In the genomic region with DNA sequence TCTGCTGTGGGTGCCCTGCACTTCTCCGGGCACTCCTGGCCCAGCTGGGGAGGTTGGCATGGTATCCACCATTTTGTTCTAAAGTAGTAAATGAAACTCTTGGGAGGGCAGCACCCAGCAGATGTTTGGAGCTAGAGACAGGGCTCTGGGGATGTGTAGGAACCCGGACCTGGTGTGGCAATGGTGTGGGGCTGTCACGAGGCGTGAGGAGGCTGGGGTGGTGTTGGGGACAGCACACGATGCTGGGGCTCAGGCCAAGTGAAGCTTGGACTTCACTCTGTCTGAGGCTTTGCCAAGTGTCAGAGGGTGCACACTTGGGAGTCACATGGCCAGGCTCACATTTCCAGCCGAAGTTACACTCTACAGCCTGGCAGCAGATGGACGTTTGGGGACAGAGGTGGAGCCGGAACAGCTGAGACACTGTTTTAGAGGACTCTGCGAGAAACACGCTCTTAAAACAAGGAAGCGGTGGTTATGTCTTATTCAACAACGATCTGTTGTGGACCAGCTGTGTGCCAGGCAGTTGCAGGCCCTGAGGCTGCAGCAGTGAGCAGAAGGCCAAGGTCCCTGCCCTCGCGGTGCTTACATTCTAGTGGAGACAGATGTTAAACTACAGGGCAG, we compare ENCODE assay signal across 13 cellular contexts.
DNase-seq lines count a peak whose midpoint lies in the region; ATAC-seq and TF ChIP-seq lines count a peak whose summit lies in the region.
"Had no signal": no experiment of that assay in that cellular context is flagged by ENCODE, and none has a peak within 500 bp of the region (broad histone marks: within the 10 kb centered on the region; RNA-seq: fewer than 3 reads in every experiment).

No MANE protein-coding gene starts in this region.

- CTCF ChIA-PET in MCF 10A (lab: Yijun Ruan, JAX): no interaction called here

- no peaks in the 10 kb centered on the region for H3K36me3 ChIP-seq in breast epithelium
- H3K36me3 ChIP-seq in heart right ventricle: no peaks in the 10 kb centered on the region
- no peaks in the 10 kb centered on the region for H3K36me3 ChIP-seq in vagina

- H3K27ac ChIP-seq in breast epithelium: no peak overlapping the region
- peak overlapping the region; percentile 78 to 92 (median 88) for H3K27ac ChIP-seq in heart right ventricle
- peak overlapping the region; percentile 65 for H3K27ac ChIP-seq in vagina

- H3K27ac Mint-ChIP-seq in MCF 10A (ENCODE audit: low read depth, unreplicated experiment): peak overlapping the region; percentile 74
- H3K27ac Mint-ChIP-seq in nephron progenitor cell: peak overlapping the region; percentile 69
- no peak overlapping the region for H3K27ac Mint-ChIP-seq in stimulated activated effector memory CD8-positive, alpha-beta T cell treated with anti-CD3 and anti-CD28 coated beads, Interleukin-12 subunit alpha, Interleukin-12 subunit beta, amount 100 ng/mL, for 72 hours

- TF ChIP-seq POLR2A in breast epithelium (IDR thresholded peaks at IDR 0.05) (no peak), vagina (IDR thresholded peaks at IDR 0.05) (no peak)

- H3K4me3 ChIP-seq in breast epithelium (no peak overlapping the region), heart right ventricle (peak overlapping the region in 5 of 10 donors; percentile 30 to 49 (median 42)), vagina (no peak overlapping the region)

- H3K4me1 Mint-ChIP-seq in MCF 10A (ENCODE audit: insufficient read depth, unreplicated experiment) (peaks cover under 1% of the 10 kb centered on the region), nephron progenitor cell (peaks cover 69% of the 10 kb centered on the region)
- peaks cover 5% of the 10 kb centered on the region for H3K4me1 Mint-ChIP-seq in stimulated activated effector memory CD8-positive, alpha-beta T cell treated with anti-CD3 and anti-CD28 coated beads, Interleukin-12 subunit alpha, Interleukin-12 subunit beta, amount 100 ng/mL, for 72 hours

- intact Hi-C loops in MCF 10A (cut with micrococcal nuclease) (no loop called here), breast epithelium (cut with DNase I; ENCODE audit: low total_unique reads) (no loop called here), heart right ventricle (cut with DNase I) (loop anchor here in 1 of 10 donors (10.0 kb wide), 1 partner anchor 121 kb away; the partner anchor contains the start of gene CUX1), vagina (cut with DNase I) (loop anchor here (10.0 kb wide), 1 partner anchor 121 kb away; the partner anchor contains the start of gene CUX1)

- TF ChIP-seq CTCF in MCF 10A (IDR thresholded peaks at IDR 0.05; ENCODE audit: unreplicated experiment) (no peak), breast epithelium (IDR thresholded peaks at IDR 0.05) (no peak), heart right ventricle (IDR thresholded peaks at IDR 0.05) (no peak), nephron progenitor cell (IDR thresholded peaks at IDR 0.05) (no peak), vagina (IDR thresholded peaks at IDR 0.05) (no peak)

- no peak overlapping the region for H3K4me3 Mint-ChIP-seq in MCF 10A (ENCODE audit: unreplicated experiment)
- peak overlapping the region; percentile 68 for H3K4me3 Mint-ChIP-seq in nephron progenitor cell
- no peak overlapping the region for H3K4me3 Mint-ChIP-seq in stimulated activated effector memory CD8-positive, alpha-beta T cell treated with anti-CD3 and anti-CD28 coated beads, Interleukin-12 subunit alpha, Interleukin-12 subunit beta, amount 100 ng/mL, for 72 hours

- H3K4me1 ChIP-seq in breast epithelium (no peaks in the 10 kb centered on the region), heart right ventricle (peaks cover 21 to 60% (median 45%) of the 10 kb centered on the region in 9 donors), vagina (peaks cover 49% of the 10 kb centered on the region)

- H3K9me3 Mint-ChIP-seq in MCF 10A (ENCODE audit: unreplicated experiment): peaks cover under 1% of the 10 kb centered on the region
- H3K9me3 Mint-ChIP-seq in nephron progenitor cell: peaks cover 13% of the 10 kb centered on the region
- no peaks in the 10 kb centered on the region for H3K9me3 Mint-ChIP-seq in stimulated activated effector memory CD8-positive, alpha-beta T cell treated with anti-CD3 and anti-CD28 coated beads, Interleukin-12 subunit alpha, Interleukin-12 subunit beta, amount 100 ng/mL, for 72 hours

- H3K27me3 Mint-ChIP-seq in MCF 10A (ENCODE audit: insufficient read depth, unreplicated experiment) (no peaks in the 10 kb centered on the region), nephron progenitor cell (ENCODE audit: low read depth, poor library complexity) (peaks cover 6% of the 10 kb centered on the region)

- no peaks in the 10 kb centered on the region for H3K27me3 ChIP-seq in breast epithelium
- H3K27me3 ChIP-seq in heart right ventricle: no peaks in the 10 kb centered on the region
- H3K27me3 ChIP-seq in vagina: no peaks in the 10 kb centered on the region

- 39 to 43% methylated on average over 14 of the region's 14 CpGs for WGBS in heart right ventricle, 2 donors

- H3K9me3 ChIP-seq in breast epithelium (no peaks in the 10 kb centered on the region), heart right ventricle (peaks cover 0 to under 1% (median 0%) of the 10 kb centered on the region in 11 donors), vagina (no peaks in the 10 kb centered on the region)

- no TSS peak for BruUV-seq in MCF 10A (replicated peaks; lab: Mats Ljungman, UMichigan)

- peak; percentile 84 to 94 (median 91) for ATAC-seq in heart right ventricle
- no peak for ATAC-seq in stimulated activated effector memory CD8-positive, alpha-beta T cell treated with anti-CD3 and anti-CD28 coated beads, Interleukin-12 subunit alpha, Interleukin-12 subunit beta, amount 100 ng/mL, for 72 hours

- POLR2A ChIA-PET in MCF 10A (lab: Yijun Ruan, JAX): no interaction called here

- DNase-seq in MCF 10A (ENCODE audit: unreplicated experiment) (no peak), breast epithelium (ENCODE audit: low spot score in 2 of 2) (no peak), heart right ventricle (peak; percentile 67 to 76), nephron progenitor cell (no peak), vagina (ENCODE audit: extremely low spot score in 2 of 2) (no peak), NCI-H748 treated with DMSO at 0.1 percent for 48 hours (lab: John Stamatoyannopoulos, UW) (no peak), HPDE6-E6E7 (ENCODE audit: extremely low spot score) (no peak)
- no peak for DNase-seq in stimulated activated effector memory CD8-positive, alpha-beta T cell treated with anti-CD3 and anti-CD28 coated beads, Interleukin-12 subunit alpha, Interleukin-12 subunit beta, amount 100 ng/mL, for 72 hours (ENCODE audit: low spot score in 2 of 2)
- DNase-seq: activated gamma-delta T cell treated with Interleukin-2 at 50 U/mL for 16 hours; effector CD8-positive, alpha-beta T cell; KG1; NCI-H82; stimulated activated CD4-positive, alpha-beta T cell treated with anti-CD3 and anti-CD28 coated beads, Interleukin-2, amount 100 ng/mL, for 24 hours had no signal

- H3K36me3 Mint-ChIP-seq in MCF 10A (ENCODE audit: insufficient read depth, unreplicated experiment): no peaks in the 10 kb centered on the region
- H3K36me3 Mint-ChIP-seq in nephron progenitor cell (ENCODE audit: low read depth): peaks cover 33% of the 10 kb centered on the region
- no peaks in the 10 kb centered on the region for H3K36me3 Mint-ChIP-seq in stimulated activated effector memory CD8-positive, alpha-beta T cell treated with anti-CD3 and anti-CD28 coated beads, Interleukin-12 subunit alpha, Interleukin-12 subunit beta, amount 100 ng/mL, for 72 hours

Comparison
In these comparisons a context has a peak if more than half of its experiments do, and no peak if none do; other contexts are left out.
1. DNase-seq: peak in heart right ventricle (2 of 2); none in MCF 10A (single experiment), breast epithelium (0 of 2), nephron progenitor cell (single experiment), vagina (0 of 2), stimulated activated effector memory CD8-positive, alpha-beta T cell treated with anti-CD3 and anti-CD28 coated beads, Interleukin-12 subunit alpha, Interleukin-12 subunit beta, amount 100 ng/mL, for 72 hours (0 of 2), NCI-H748 treated with DMSO at 0.1 percent for 48 hours (single experiment) and HPDE6-E6E7 (single experiment).
2. H3K27ac ChIP-seq: peak in heart right ventricle (10 of 10) and vagina (single experiment); none in breast epithelium (0 of 2).